Comparison of ENCODE assay signal across 12 cellular contexts in genomic region chr12:15011162-15011561, GRCh38. TPM values are rescaled to one million over a fixed set of nuclear protein-coding genes. Genes with fewer than 3 reads are reported as not detected.
DNase-seq lines count a peak whose midpoint lies in the region; ATAC-seq and TF ChIP-seq lines count a peak whose summit lies in the region.
"Had no signal": no experiment of that assay in that cellular context is flagged by ENCODE, and none has a peak within 500 bp of the region (broad histone marks: within the 10 kb centered on the region; RNA-seq: fewer than 3 reads in every experiment).

No MANE protein-coding gene starts in this region.

- H2AFZ ChIP-seq in GM23338: no peak overlapping the region
- H2AFZ ChIP-seq in SK-N-SH (ENCODE audit: low read depth): no peak overlapping the region

- H3K4me2 ChIP-seq in GM23338 (no peak overlapping the region), SK-N-SH (no peak overlapping the region)

- ATAC-seq in GM23338 (peak; percentile 89), left lung (peak; percentile 54), GM19324 (IDR thresholded peaks at IDR 0.05; ENCODE audit: low FRiP score, unreplicated experiment) (no peak)
- ATAC-seq in naive thymus-derived CD8-positive, alpha-beta T cell: no peak

- H3K27me3 Mint-ChIP-seq in GM23338 (ENCODE audit: insufficient read depth, low read depth, poor library complexity): no peaks in the 10 kb centered on the region
- H3K27me3 Mint-ChIP-seq in naive thymus-derived CD8-positive, alpha-beta T cell: peaks cover 9 to 22% (median 15%) of the 10 kb centered on the region in 5 donors

- peak; percentile 49 to 57 for TF ChIP-seq CTCF in GM23338 (conservative IDR thresholded peaks at IDR 0.05; ENCODE audit: low read depth in 2 of 2)
- TF ChIP-seq CTCF in SK-N-SH (IDR thresholded peaks at IDR 0.05): peak; percentile 29; the same call in 1 of the 2 replicates
- no peak for TF ChIP-seq CTCF in left lung (IDR thresholded peaks at IDR 0.05)
- no peak for TF ChIP-seq CTCF in ovary (IDR thresholded peaks at IDR 0.05)

- no peak for TF ChIP-seq RAD21 in SK-N-SH (IDR thresholded peaks at IDR 0.05; ENCODE audit: low read length)

- H3K4me1 ChIP-seq in GM23338 (ENCODE audit: insufficient read depth): no peaks in the 10 kb centered on the region
- H3K4me1 ChIP-seq in SK-N-SH (ENCODE audit: control insufficient read depth in 1 of 2, insufficient read depth in 2 of 2, low read depth in 1 of 2, low read length in 1 of 2): no peaks in the 10 kb centered on the region
- no peaks in the 10 kb centered on the region for H3K4me1 ChIP-seq in left lung
- H3K4me1 ChIP-seq in ovary (ENCODE audit: insufficient read depth): peaks cover 1% of the 10 kb centered on the region

- CTCF ChIA-PET in SK-N-SH (lab: Yijun Ruan, JAX): interaction anchor here (2.1 kb wide), 1 partner anchor 16 kb away, joined by 7 read pairs; no protein-coding TSS in a partner anchor

- TF ChIP-seq EP300 in SK-N-SH (IDR thresholded peaks at IDR 0.05; ENCODE audit: borderline replicate concordance in 1 of 2, low read depth in 1 of 2, low read length in 1 of 2): no peak
- no peak for TF ChIP-seq EP300 in ovary (IDR thresholded peaks at IDR 0.05)

- H3K36me3 Mint-ChIP-seq in GM23338 (ENCODE audit: low read depth): no peaks in the 10 kb centered on the region
- H3K36me3 Mint-ChIP-seq in naive thymus-derived CD8-positive, alpha-beta T cell: no peaks in the 10 kb centered on the region

- DNase-seq in ELR (ENCODE audit: low read depth) (peak; percentile 24), GM23338 (ENCODE audit: low spot score) (peak; percentile 54), SK-N-SH (no peak), left lung (no peak), ovary (no peak)
- no peak for DNase-seq in stimulated activated CD4-positive, alpha-beta T cell treated with anti-CD3 and anti-CD28 coated beads, Interleukin-2, amount 100 ng/mL, for 24 hours
- no peak for DNase-seq in naive thymus-derived CD8-positive, alpha-beta T cell
- DNase-seq: activated T-cell treated with anti-CD3 and anti-CD28 coated beads, Interleukin-2, amount 50 U/mL, for 24 hours; NCI-H226; T-helper 2 cell had no signal

- H3K27me3 ChIP-seq in GM23338 (ENCODE audit: insufficient read depth) (no peaks in the 10 kb centered on the region), SK-N-SH (ENCODE audit: insufficient read depth) (peaks cover 11% of the 10 kb centered on the region; the same call in 1 of the 2 replicates), left lung (no peaks in the 10 kb centered on the region), ovary (no peaks in the 10 kb centered on the region)

- intact Hi-C loops in left lung (cut with DNase I) (no loop called here), ovary (cut with DNase I) (no loop called here)

- no peaks in the 10 kb centered on the region for H3K9me3 Mint-ChIP-seq in GM23338
- H3K9me3 Mint-ChIP-seq in naive thymus-derived CD8-positive, alpha-beta T cell: no peaks in the 10 kb centered on the region
- H3K9me3 Mint-ChIP-seq: activated T-cell treated with anti-CD3 and anti-CD28 coated beads, Interleukin-2, amount 50 U/mL, for 24 hours had no signal

- H3K9me3 ChIP-seq in SK-N-SH (no peaks in the 10 kb centered on the region), left lung (no peaks in the 10 kb centered on the region), ovary (no peaks in the 10 kb centered on the region)

- no peak overlapping the region for H3K27ac Mint-ChIP-seq in GM23338
- H3K27ac Mint-ChIP-seq in naive thymus-derived CD8-positive, alpha-beta T cell: no peak overlapping the region
- H3K27ac Mint-ChIP-seq: activated T-cell treated with anti-CD3 and anti-CD28 coated beads, Interleukin-2, amount 50 U/mL, for 24 hours had no signal

- H3K9me2 ChIP-seq in GM23338 (ENCODE audit: insufficient read depth) (0 out of 2 replicates have a peak, but pooled peaks cover 5% of the 10 kb centered on the region), SK-N-SH (no peaks in the 10 kb centered on the region)

- H3K27ac ChIP-seq in GM23338 (ENCODE audit: low read depth): no peak overlapping the region
- no peak overlapping the region for H3K27ac ChIP-seq in SK-N-SH (ENCODE audit: low read depth in 2 of 2, low read length in 1 of 2)
- H3K27ac ChIP-seq in left lung: no peak overlapping the region
- no peak overlapping the region for H3K27ac ChIP-seq in ovary

- no peaks in the 10 kb centered on the region for H3K36me3 ChIP-seq in GM23338 (ENCODE audit: insufficient read depth)
- H3K36me3 ChIP-seq in SK-N-SH (replicated peaks in 1 of 2; ENCODE audit: control insufficient read depth in 1 of 2, insufficient read depth in 2 of 2, low read length in 1 of 2): no peaks in the 10 kb centered on the region
- H3K36me3 ChIP-seq in left lung: no peaks in the 10 kb centered on the region
- H3K36me3 ChIP-seq in ovary: no peaks in the 10 kb centered on the region

- POLR2A ChIA-PET in SK-N-SH (lab: Yijun Ruan, JAX): no interaction called here
- POLR2A ChIA-PET in naive thymus-derived CD8-positive, alpha-beta T cell (lab: Charles Lee): no interaction called here

- H3K4me3 Mint-ChIP-seq in GM23338: no peak overlapping the region
- H3K4me3 Mint-ChIP-seq in naive thymus-derived CD8-positive, alpha-beta T cell: no peak overlapping the region
- H3K4me3 Mint-ChIP-seq: activated T-cell treated with anti-CD3 and anti-CD28 coated beads, Interleukin-2, amount 50 U/mL, for 24 hours had no signal

- H3F3A ChIP-seq in GM23338 (replicated peaks; ENCODE audit: low read depth): no peaks in the 10 kb centered on the region
- H3F3A ChIP-seq in SK-N-SH (replicated peaks; ENCODE audit: insufficient read depth): no peaks in the 10 kb centered on the region

- H3K4me1 Mint-ChIP-seq in GM23338: no peaks in the 10 kb centered on the region
- H3K4me1 Mint-ChIP-seq in naive thymus-derived CD8-positive, alpha-beta T cell: no peaks in the 10 kb centered on the region

- H4K20me1 ChIP-seq in GM23338 (replicated peaks; ENCODE audit: insufficient read depth) (no peaks in the 10 kb centered on the region), SK-N-SH (ENCODE audit: insufficient read depth) (no peaks in the 10 kb centered on the region)

- no peak for TF ChIP-seq POLR2A in ovary (IDR thresholded peaks at IDR 0.05)

- no peak overlapping the region for H3K9ac ChIP-seq in SK-N-SH

- no peaks in the 10 kb centered on the region for H3K79me2 ChIP-seq in GM23338 (replicated peaks; ENCODE audit: insufficient read depth)
- no peaks in the 10 kb centered on the region for H3K79me2 ChIP-seq in SK-N-SH (ENCODE audit: insufficient read depth)

- H3K4me3 ChIP-seq in GM23338: no peak overlapping the region
- H3K4me3 ChIP-seq in SK-N-SH (ENCODE audit: low read depth in 2 of 2, low read length in 1 of 2): no peak overlapping the region
- no peak overlapping the region for H3K4me3 ChIP-seq in left lung
- no peak overlapping the region for H3K4me3 ChIP-seq in ovary

TF ChIP-seq in GM23338, 12 proteins besides CTCF, POLR2A, EP300 and RAD21:
- TF ChIP-seq ZNF114 (CRISPR knock-in tag; IDR thresholded peaks at IDR 0.05) (no peak), EZH2phosphoT487 (IDR thresholded peaks at IDR 0.05; ENCODE audit: unreplicated experiment) (no peak), CREB1 (CRISPR knock-in tag; IDR thresholded peaks at IDR 0.05; ENCODE audit: low read depth) (no peak), NANOG (IDR thresholded peaks at IDR 0.05; ENCODE audit: borderline replicate concordance) (no peak), EZH2 (IDR thresholded peaks at IDR 0.05; ENCODE audit: low read depth, unreplicated experiment) (no peak), POLR2AphosphoS5 (IDR thresholded peaks at IDR 0.05; ENCODE audit: low read depth) (no peak), ZNF331 (CRISPR knock-in tag; IDR thresholded peaks at IDR 0.05; ENCODE audit: low read depth) (no peak), JUNB (IDR thresholded peaks at IDR 0.05; ENCODE audit: unreplicated experiment) (no peak)

TF ChIP-seq in SK-N-SH, 30 proteins besides CTCF, POLR2A, EP300 and RAD21:
- TF ChIP-seq TAF1 (IDR thresholded peaks at IDR 0.05; ENCODE audit: borderline replicate concordance, low read depth, low read length): no peak
- no peak for TF ChIP-seq GATA2 (CRISPR knock-in tag; IDR thresholded peaks at IDR 0.05)
- TF ChIP-seq POLR2AphosphoS5 (IDR thresholded peaks at IDR 0.05; ENCODE audit: low read depth, low read length): no peak
TF ChIP-seq in SK-N-SH: peak in this region for 0.

RNA-seq across cellular contexts. Expression of gene PDE6H, which starts 38.3 kb away (rescaled TPM):
- not detected in 2 replicates for total RNA-seq in GM23338 (2014; rRNA removed; shearing (Covaris generic))
- polyA plus RNA-seq in GM23338 (2016; fragmentation: Nextera tagmentation; extraction: Ambion mirVana): not detected in 2 replicates
- not detected in 2 replicates for polyA plus RNA-seq in SK-N-SH (2012; rRNA removed)
- polyA plus RNA-seq in SK-N-SH (2012; cell fraction: cytosol; rRNA removed): not detected in 2 replicates
- polyA plus RNA-seq in SK-N-SH (2012; cell fraction: nucleus; rRNA removed): 0.10 TPM in 1 of 2 replicates, not detected in the other
- total RNA-seq in left lung: not detected
- not detected for total RNA-seq in ovary
- not detected for polyA plus RNA-seq in ovary
- total RNA-seq in naive thymus-derived CD8-positive, alpha-beta T cell: not detected
- not detected for polyA plus RNA-seq in naive thymus-derived CD8-positive, alpha-beta T cell
- total RNA-seq: dermis microvascular lymphatic vessel endothelial cell had no signal

RNA-seq across cellular contexts. Expression of gene ARHGDIB, which starts 49.8 kb away (rescaled TPM):
- total RNA-seq in GM23338 (2014; rRNA removed; shearing (Covaris generic)): not detected in 2 replicates
- polyA plus RNA-seq in GM23338 (2016; fragmentation: Nextera tagmentation; extraction: Ambion mirVana): 0.89 and 1.8 TPM in 2 replicates
- 362 and 393 TPM in 2 replicates for polyA plus RNA-seq in SK-N-SH (2012; rRNA removed)
- polyA plus RNA-seq in SK-N-SH (2012; cell fraction: cytosol; rRNA removed): 353 and 368 TPM in 2 replicates
- polyA plus RNA-seq in SK-N-SH (2012; cell fraction: nucleus; rRNA removed): 212 and 243 TPM in 2 replicates
- 100 to 1,000 TPM; 168 to 314 TPM for total RNA-seq in left lung
- total RNA-seq in ovary: 10 to 100 TPM; 16.0 to 77.7 (median 32.4) TPM
- 100 to 1,000 TPM in 1 of 2 donors, 10 to 100 TPM in 1; 36.6 to 212 TPM for polyA plus RNA-seq in ovary
- 100 to 1,000 TPM; 937 to 948 TPM for total RNA-seq in naive thymus-derived CD8-positive, alpha-beta T cell
- polyA plus RNA-seq in naive thymus-derived CD8-positive, alpha-beta T cell: 1,000 to 10,000 TPM; 3,195 to 3,446 (median 3,407) TPM

Comparison
In these comparisons a context has a peak if more than half of its experiments do, and no peak if none do; other contexts are left out.
1. DNase-seq: peak in ELR (single experiment) and GM23338 (single experiment); none in SK-N-SH (single experiment), left lung (0 of 2), stimulated activated CD4-positive, alpha-beta T cell treated with anti-CD3 and anti-CD28 coated beads, Interleukin-2, amount 100 ng/mL, for 24 hours (0 of 2), ovary (0 of 5) and naive thymus-derived CD8-positive, alpha-beta T cell (0 of 10).
2. ATAC-seq: peak in GM23338 (single experiment) and left lung (single experiment); none in GM19324 (single experiment) and naive thymus-derived CD8-positive, alpha-beta T cell (0 of 2).
3. CTCF ChIP-seq: peak in GM23338 (2 of 2) and SK-N-SH (single experiment); none in left lung (0 of 2) and ovary (0 of 3).
4. RNA of gene ARHGDIB, which starts 49.8 kb away (total RNA-seq): 937 to 948 TPM in naive thymus-derived CD8-positive, alpha-beta T cell, 168 to 314 TPM in left lung and 16.0 to 77.7 TPM in ovary; not detected in GM23338; every median in the first group is over 10 times any median in the second.